8 cellular contexts compared by ENCODE assay signal in the genomic region with DNA sequence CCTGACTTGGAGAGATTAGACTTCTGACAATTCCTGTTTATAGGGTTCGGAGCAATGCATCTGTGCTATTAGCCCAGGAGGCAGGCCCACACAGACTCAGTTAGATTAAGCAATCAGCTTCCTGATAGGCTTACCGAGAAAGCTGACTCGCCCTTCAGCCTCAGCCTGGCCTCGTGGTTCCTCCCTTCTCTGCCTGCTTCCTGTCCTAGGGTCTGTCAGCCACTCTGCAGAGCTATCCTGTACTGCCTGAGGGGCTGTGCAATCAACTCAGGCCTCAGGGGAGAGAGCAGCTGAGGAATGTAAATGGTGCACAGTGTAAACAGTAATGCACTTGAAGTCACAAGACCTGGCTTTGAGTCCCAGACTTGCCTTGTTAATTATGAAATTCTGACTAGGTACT.
A peak's percentile ranks its signal among the peaks of the same experiment; 100 is the strongest.
DNase-seq lines count a peak whose midpoint lies in the region; ATAC-seq and TF ChIP-seq lines count a peak whose summit lies in the region.

No MANE protein-coding gene starts in this region.

- H3K36me3 Mint-ChIP-seq in nephron progenitor cell (ENCODE audit: low read depth): no peaks in the 10 kb centered on the region

- no peak overlapping the region for H3K4me3 ChIP-seq in epithelial cell of esophagus (ENCODE audit: low read length)

- no peaks in the 10 kb centered on the region for H3K9me3 Mint-ChIP-seq in nephron progenitor cell

- DNase-seq in NCI-H1105 treated with DMSO at 0.1 percent for 48 hours (lab: John Stamatoyannopoulos, UW) (peak; percentile 3), NCI-H1105 (lab: John Stamatoyannopoulos, UW) (no peak), NCI-H226 (peak; percentile 84), epithelial cell of esophagus (ENCODE audit: low read depth) (peak; percentile 72), nephron progenitor cell (peak; percentile 8)

- ATAC-seq in HG03097 (IDR thresholded peaks at IDR 0.05; ENCODE audit: low FRiP score, unreplicated experiment) (no peak), HG02852 (IDR thresholded peaks at IDR 0.05; ENCODE audit: unreplicated experiment) (no peak), HG03039 (IDR thresholded peaks at IDR 0.05; ENCODE audit: unreplicated experiment) (no peak)

- H3K4me3 Mint-ChIP-seq in nephron progenitor cell: no peak overlapping the region

- TF ChIP-seq CTCF in epithelial cell of esophagus (IDR thresholded peaks at IDR 0.05; ENCODE audit: insufficient read depth, low read depth, low read length, missing control alignments): no peak
- no peak for TF ChIP-seq CTCF in nephron progenitor cell (IDR thresholded peaks at IDR 0.05)

- peaks cover 8% of the 10 kb centered on the region for H3K27me3 Mint-ChIP-seq in nephron progenitor cell (ENCODE audit: low read depth, poor library complexity)

- no peak overlapping the region for H3K27ac Mint-ChIP-seq in nephron progenitor cell

- no peaks in the 10 kb centered on the region for H3K4me1 Mint-ChIP-seq in nephron progenitor cell
